17 cellular contexts compared by ENCODE assay signal in the genomic region with DNA sequence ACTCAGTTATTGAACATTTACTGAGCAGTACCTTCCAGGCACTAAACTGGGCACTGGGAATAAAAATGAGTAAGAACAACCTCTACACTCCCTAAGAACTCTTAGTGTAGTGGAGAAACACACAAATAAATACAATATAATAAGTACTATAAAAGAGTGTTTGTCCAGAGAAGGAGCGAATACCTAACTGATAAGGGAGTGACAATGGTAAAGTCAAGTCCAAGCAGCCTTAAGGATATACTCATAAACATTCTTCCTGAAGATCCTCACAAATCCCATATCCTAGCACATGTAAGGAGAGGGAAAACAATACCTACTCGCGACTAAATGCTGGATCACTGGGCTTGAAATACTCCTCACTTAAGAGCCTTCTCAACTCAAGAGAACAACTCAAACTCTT. TPM values are rescaled to one million over a fixed set of nuclear protein-coding genes. Genes with fewer than 3 reads are reported as not detected.
DNase-seq lines count a peak whose midpoint lies in the region; ATAC-seq and TF ChIP-seq lines count a peak whose summit lies in the region.
"Had no signal": no experiment of that assay in that cellular context is flagged by ENCODE, and none has a peak within 500 bp of the region (broad histone marks: within the 10 kb centered on the region; RNA-seq: fewer than 3 reads in every experiment).

No MANE protein-coding gene starts in this region.

- H2BK15ac ChIP-seq in IMR-90 (ENCODE audit: low read depth, low read length): no peak overlapping the region

- no peak overlapping the region for H3K56ac ChIP-seq in IMR-90 (ENCODE audit: extremely low read depth, insufficient read depth, low read length)

- no peak overlapping the region for H4K91ac ChIP-seq in IMR-90 (ENCODE audit: insufficient read depth, low read depth, low read length)

- H3K36me3 Mint-ChIP-seq in endothelial cell (ENCODE audit: low read depth, unreplicated experiment) (peaks cover 3% of the 10 kb centered on the region), neural progenitor cell (peaks cover 10% of the 10 kb centered on the region)
- peaks cover 18% of the 10 kb centered on the region for H3K36me3 Mint-ChIP-seq in activated CD8-positive, alpha-beta memory T cell treated with anti-CD3 and anti-CD28 coated beads, Interleukin-2, amount 10 ng/mL, durations not matched to agents 7 days and 5 days

- no peak overlapping the region for H2AK5ac ChIP-seq in IMR-90 (ENCODE audit: low read depth, low read length)

- H3K4me1 Mint-ChIP-seq in endothelial cell (ENCODE audit: unreplicated experiment): peaks cover 30% of the 10 kb centered on the region
- peaks cover 17% of the 10 kb centered on the region for H3K4me1 Mint-ChIP-seq in neural progenitor cell
- peaks cover 34% of the 10 kb centered on the region for H3K4me1 Mint-ChIP-seq in activated CD8-positive, alpha-beta memory T cell treated with anti-CD3 and anti-CD28 coated beads, Interleukin-2, amount 10 ng/mL, durations not matched to agents 7 days and 5 days
- H3K4me1 Mint-ChIP-seq: GM23338 had no signal

- H2BK20ac ChIP-seq in IMR-90 (ENCODE audit: low read depth, low read length): no peak overlapping the region; the same call in 1 of the 2 replicates

- H4K20me1 ChIP-seq in IMR-90 (ENCODE audit: insufficient read depth, low read length) (peaks cover 36% of the 10 kb centered on the region), neural progenitor cell (ENCODE audit: low read depth) (no peaks in the 10 kb centered on the region)

- DNase-seq in IMR-90 (no peak), endothelial cell (ENCODE audit: low spot score) (no peak), left colon (no peak), neural progenitor cell (ENCODE audit: low spot score) (no peak), NCI-H774 (lab: John Stamatoyannopoulos, UW) (no peak), NAMALWA (ENCODE audit: low spot score) (no peak)
- DNase-seq in activated CD8-positive, alpha-beta memory T cell treated with anti-CD3 and anti-CD28 coated beads, Interleukin-2, amount 50 U/mL, for 4 hours: no peak
- no peak for DNase-seq in activated CD8-positive, alpha-beta memory T cell treated with anti-CD3 and anti-CD28 coated beads, Interleukin-2, amount 10 ng/mL, durations not matched to agents 7 days and 5 days
- DNase-seq: Calu3; CD8-positive, alpha-beta T cell; DMS 273 treated with DMSO at 0.1 percent for 48 hours; DMS53; HCEC 1CT had no signal

- no peak for TF ChIP-seq RAD21 in IMR-90 (IDR thresholded peaks at IDR 0.05; ENCODE audit: low read length)

- no peaks in the 10 kb centered on the region for H3K27me3 ChIP-seq in IMR-90 (ENCODE audit: control insufficient read depth, insufficient read depth, low read length)
- no peaks in the 10 kb centered on the region for H3K27me3 ChIP-seq in neural progenitor cell
- H3K27me3 ChIP-seq: BLaER1 treated with 17β-estradiol and CSF1 and Interleukin-3, amounts not matched to agents 10 nM and 100 nM had no signal

- no peak for TF ChIP-seq POLR2A in IMR-90 (IDR thresholded peaks at IDR 0.05; ENCODE audit: low read depth, low read length)

- no peak overlapping the region for H3K4me2 ChIP-seq in IMR-90 (ENCODE audit: low read depth, low read length)
- H3K4me2 ChIP-seq in neural progenitor cell: peak overlapping the region; percentile 65
- H3K4me2 ChIP-seq: GM23338 had no signal

- H3K18ac ChIP-seq in IMR-90 (ENCODE audit: low read depth, low read length): 0 out of 2 replicates have a peak overlapping the region, but pooled peaks have one; percentile 20

- H2BK5ac ChIP-seq in IMR-90 (ENCODE audit: low read depth, low read length, poor library complexity, severe bottlenecking): no peak overlapping the region

- in situ Hi-C loops in IMR-90 (cut with MboI; ENCODE audit: low sequenced_read_pairs): no loop called here

- H3K9me3 Mint-ChIP-seq in endothelial cell (ENCODE audit: unreplicated experiment) (no peaks in the 10 kb centered on the region), neural progenitor cell (no peaks in the 10 kb centered on the region)
- H3K9me3 Mint-ChIP-seq in activated CD8-positive, alpha-beta memory T cell treated with anti-CD3 and anti-CD28 coated beads, Interleukin-2, amount 10 ng/mL, durations not matched to agents 7 days and 5 days (ENCODE audit: low read depth): no peaks in the 10 kb centered on the region
- H3K9me3 Mint-ChIP-seq: CD8-positive, alpha-beta T cell; GM23338 had no signal

- H3K79me1 ChIP-seq in IMR-90 (ENCODE audit: low read depth in 1 of 2, low read length in 2 of 2): peaks cover 37 to 57% of the 10 kb centered on the region in 2 experiments

- H3K27ac ChIP-seq in IMR-90 (ENCODE audit: insufficient read depth, low read length): no peak overlapping the region
- H3K27ac ChIP-seq in neural progenitor cell: peak overlapping the region; percentile 90
- H3K27ac ChIP-seq: BLaER1 treated with 17β-estradiol and CSF1 and Interleukin-3, amounts not matched to agents 10 nM and 100 nM; HL-60 had no signal

- H3K4me3 ChIP-seq in IMR-90 (ENCODE audit: insufficient read depth, low read depth, low read length) (no peak overlapping the region), neural progenitor cell (no peak overlapping the region)
- H3K4me3 ChIP-seq: BLaER1 treated with 17β-estradiol and CSF1 and Interleukin-3, amounts not matched to agents 10 nM and 100 nM; GM23338 had no signal

- intact Hi-C loops in IMR-90 (cut with micrococcal nuclease) (no loop called here), left colon (cut with DNase I, micrococcal nuclease) (no loop called here)

- no peak overlapping the region for H2AFZ ChIP-seq in IMR-90 (replicated peaks; ENCODE audit: low read length, poor library complexity)
- H2AFZ ChIP-seq in neural progenitor cell (replicated peaks): no peak overlapping the region
- H2AFZ ChIP-seq: GM23338 had no signal

- H3K9me1 ChIP-seq in IMR-90 (ENCODE audit: insufficient read depth, low read length): peaks cover 10% of the 10 kb centered on the region

- no CpG with 5 or more reads among the region's 3 CpGs for WGBS in IMR-90 (ENCODE audit: extremely low coverage in 2 of 2, insufficient read length in 1 of 2), 2 experiments

- no peak overlapping the region for H3K23ac ChIP-seq in IMR-90 (ENCODE audit: low read depth, low read length)

- H4K8ac ChIP-seq in IMR-90 (ENCODE audit: low read depth in 2 of 2, low read length in 2 of 2): no peak overlapping the region

- H3K79me2 ChIP-seq in neural progenitor cell (ENCODE audit: low read depth): peaks cover 3% of the 10 kb centered on the region

- peaks cover 22% of the 10 kb centered on the region for H3F3A ChIP-seq in neural progenitor cell (ENCODE audit: low read depth)

- 0 out of 2 replicates have a peak, but pooled peaks cover 2% of the 10 kb centered on the region for H3K36me3 ChIP-seq in IMR-90 (ENCODE audit: control insufficient read depth, insufficient read depth, low read length)
- no peaks in the 10 kb centered on the region for H3K36me3 ChIP-seq in neural progenitor cell

- no peak for TF ChIP-seq CTCF in IMR-90 (conservative IDR thresholded peaks at IDR 0.05; ENCODE audit: low read depth, low read length)
- no peak for TF ChIP-seq CTCF in endothelial cell (IDR thresholded peaks at IDR 0.05; ENCODE audit: unreplicated experiment)
- no peak for TF ChIP-seq CTCF in neural progenitor cell (IDR thresholded peaks at IDR 0.05)

- no peak overlapping the region for H4K5ac ChIP-seq in IMR-90 (ENCODE audit: low read depth, low read length)

- H3K4ac ChIP-seq in IMR-90 (ENCODE audit: low read depth, low read length): no peak overlapping the region

- H3K9ac ChIP-seq in IMR-90 (ENCODE audit: low read depth, low read length): no peak overlapping the region
- no peak overlapping the region for H3K9ac ChIP-seq in neural progenitor cell
- H3K9ac ChIP-seq: BLaER1 treated with 17β-estradiol and CSF1 and Interleukin-3, amounts not matched to agents 10 nM and 100 nM had no signal

- H3K4me1 ChIP-seq in IMR-90 (ENCODE audit: control insufficient read depth, insufficient read depth, low read length): peaks cover 22% of the 10 kb centered on the region
- H3K4me1 ChIP-seq in neural progenitor cell: peaks cover 24% of the 10 kb centered on the region

- H3K14ac ChIP-seq in IMR-90 (replicated peaks; ENCODE audit: low read depth, low read length): no peak overlapping the region

- H2AK9ac ChIP-seq in IMR-90 (replicated peaks; ENCODE audit: low read depth, low read length, poor library complexity): no peak overlapping the region

- CTCF ChIA-PET in IMR-90 (lab: Yijun Ruan, JAX): no interaction called here
- CTCF ChIA-PET in activated CD8-positive, alpha-beta memory T cell treated with anti-CD3 and anti-CD28 coated beads, Interleukin-2, amount 10 ng/mL, durations not matched to agents 7 days and 5 days (lab: Charles Lee): no interaction called here

- ATAC-seq in IMR-90 (ENCODE audit: low read depth) (no peak), left colon (peak; percentile 51)
- no peak for ATAC-seq in activated CD8-positive, alpha-beta memory T cell treated with anti-CD3 and anti-CD28 coated beads, Interleukin-2, amount 10 ng/mL, durations not matched to agents 7 days and 5 days
- ATAC-seq: CD8-positive, alpha-beta T cell; GM23338 had no signal

- POLR2A ChIA-PET in IMR-90 (lab: Charles Lee; ENCODE audit: unreplicated experiment): no interaction called here

- H3K27ac Mint-ChIP-seq in endothelial cell (ENCODE audit: unreplicated experiment) (peak overlapping the region; percentile 65), neural progenitor cell (no peak overlapping the region)
- no peak overlapping the region for H3K27ac Mint-ChIP-seq in activated CD8-positive, alpha-beta memory T cell treated with anti-CD3 and anti-CD28 coated beads, Interleukin-2, amount 10 ng/mL, durations not matched to agents 7 days and 5 days
- H3K27ac Mint-ChIP-seq: B cell; CD8-positive, alpha-beta T cell; GM23338 had no signal

- dilution Hi-C loops in IMR-90 (cut with HindIII; ENCODE audit: low sequenced_read_pairs, unreplicated experiment): no loop called here

- no TSS peak for BruUV-seq in IMR-90 (replicated peaks; lab: Mats Ljungman, UMichigan)

- H3K4me3 Mint-ChIP-seq in endothelial cell (ENCODE audit: unreplicated experiment) (no peak overlapping the region), neural progenitor cell (no peak overlapping the region)
- no peak overlapping the region for H3K4me3 Mint-ChIP-seq in activated CD8-positive, alpha-beta memory T cell treated with anti-CD3 and anti-CD28 coated beads, Interleukin-2, amount 10 ng/mL, durations not matched to agents 7 days and 5 days
- H3K4me3 Mint-ChIP-seq: B cell; CD8-positive, alpha-beta T cell; GM23338 had no signal

- H3K27me3 Mint-ChIP-seq in endothelial cell (ENCODE audit: unreplicated experiment): no peaks in the 10 kb centered on the region
- no peaks in the 10 kb centered on the region for H3K27me3 Mint-ChIP-seq in neural progenitor cell (ENCODE audit: insufficient read depth, low read depth)
- no peaks in the 10 kb centered on the region for H3K27me3 Mint-ChIP-seq in activated CD8-positive, alpha-beta memory T cell treated with anti-CD3 and anti-CD28 coated beads, Interleukin-2, amount 10 ng/mL, durations not matched to agents 7 days and 5 days
- H3K27me3 Mint-ChIP-seq: B cell had no signal

- H3K9me3 ChIP-seq in IMR-90 (ENCODE audit: control insufficient read depth, insufficient read depth, low read length) (no peaks in the 10 kb centered on the region), neural progenitor cell (ENCODE audit: low read depth) (no peaks in the 10 kb centered on the region)
- H3K9me3 ChIP-seq: BLaER1 treated with 17β-estradiol and CSF1 and Interleukin-3, amounts not matched to agents 10 nM and 100 nM had no signal

- H2BK120ac ChIP-seq in IMR-90 (ENCODE audit: low read depth, low read length): no peak overlapping the region

RNA-seq across cellular contexts. Expression of a gene that starts 32.8 kb away (rescaled TPM):
- total RNA-seq in IMR-90 (2012; rRNA removed): 68.3 and 100.0 TPM in 2 replicates
- polyA plus RNA-seq in IMR-90 (2012; rRNA removed): 16.8 and 22.6 TPM in 2 replicates
- polyA plus RNA-seq in IMR-90 (2012; cell fraction: cytosol; rRNA removed): 5.0 and 6.5 TPM in 2 replicates
- polyA plus RNA-seq in IMR-90 (2012; cell fraction: nucleus; rRNA removed; ENCODE audit: low replicate concordance): 2.6 and 14.1 TPM in 2 replicates
- total RNA-seq in endothelial cell (ENCODE audit: unreplicated experiment): 63.6 TPM
- total RNA-seq in left colon: 10 to 100 TPM; 59.8 to 72.3 TPM
- total RNA-seq in neural progenitor cell (ENCODE audit: low replicate concordance): 8.0 and 12.3 TPM in 2 replicates
- 10 to 100 TPM; 34.5 to 43.3 TPM for total RNA-seq in activated CD8-positive, alpha-beta memory T cell treated with anti-CD3 and anti-CD28 coated beads, Interleukin-2, amount 10 ng/mL, durations not matched to agents 7 days and 5 days
